Comparison of ENCODE assay signal across 1 cellular context in genomic region chr9:89318123-89319014, GRCh38.
A peak's percentile ranks its signal among the peaks of the same experiment; 100 is the strongest.
TF ChIP-seq lines count a peak whose summit lies in the region.

TSS of gene SECISBP2 (plus strand) at chr9:89318500. CDS start at chr9:89318577, 77 bp downstream.

TF ChIP-seq in HepG2, 621 proteins besides CTCF, POLR2A, EP300 and RAD21 (continued from another document and continues in another):
- TF ChIP-seq ZFP82 (CRISPR knock-in tag; IDR thresholded peaks at IDR 0.05; ENCODE audit: borderline replicate concordance), result peak; percentile 84; the same call in 1 of the 2 replicates
- TF ChIP-seq NR1H2 (CRISPR knock-in tag; IDR thresholded peaks at IDR 0.05; ENCODE audit: borderline replicate concordance, low read depth), result peak; percentile 68; the same call in 1 of the 2 replicates
- peak; percentile 86 for TF ChIP-seq BORCS8-MEF2B (CRISPR knock-in tag; IDR thresholded peaks at IDR 0.05)
- TF ChIP-seq ADNP (CRISPR knock-in tag; IDR thresholded peaks at IDR 0.05), result no peak
- TF ChIP-seq ZBTB38 (CRISPR knock-in tag; IDR thresholded peaks at IDR 0.05), result peak; percentile 88
- peak; percentile 95; the same call in 1 of the 2 replicates for TF ChIP-seq ZFP90 (CRISPR knock-in tag; IDR thresholded peaks at IDR 0.05; ENCODE audit: borderline replicate concordance)
- peak; percentile 91 for TF ChIP-seq ZNF841 (CRISPR knock-in tag; IDR thresholded peaks at IDR 0.05; ENCODE audit: borderline replicate concordance)
- peak; percentile 41; the same call in 1 of the 2 replicates for TF ChIP-seq ZKSCAN8 (CRISPR knock-in tag; IDR thresholded peaks at IDR 0.05; ENCODE audit: borderline replicate concordance)
- TF ChIP-seq NCOA1 (CRISPR knock-in tag; IDR thresholded peaks at IDR 0.05), result peak; percentile 95
- TF ChIP-seq TRIM24 (CRISPR knock-in tag; IDR thresholded peaks at IDR 0.05), result no peak
- TF ChIP-seq, protein P1, sequence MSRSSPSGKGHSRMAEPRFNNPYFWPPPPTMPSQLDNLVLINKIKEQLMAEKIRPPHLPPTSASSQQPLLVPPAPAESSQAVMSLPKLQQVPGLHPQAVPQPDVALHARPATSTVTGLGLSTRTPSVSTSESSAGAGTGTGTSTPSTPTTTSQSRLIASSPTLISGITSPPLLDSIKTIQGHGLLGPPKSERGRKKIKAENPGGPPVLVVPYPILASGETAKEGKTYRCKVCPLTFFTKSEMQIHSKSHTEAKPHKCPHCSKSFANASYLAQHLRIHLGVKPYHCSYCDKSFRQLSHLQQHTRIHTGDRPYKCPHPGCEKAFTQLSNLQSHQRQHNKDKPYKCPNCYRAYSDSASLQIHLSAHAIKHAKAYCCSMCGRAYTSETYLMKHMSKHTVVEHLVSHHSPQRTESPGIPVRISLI (CRISPR knock-in tag; IDR thresholded peaks at IDR 0.05; ENCODE audit: borderline replicate concordance), result no peak
- no peak for TF ChIP-seq KDM4B (CRISPR knock-in tag; IDR thresholded peaks at IDR 0.05)
- no peak for TF ChIP-seq ZNF296 (CRISPR knock-in tag; conservative IDR thresholded peaks at IDR 0.05)
- TF ChIP-seq SP1 (IDR thresholded peaks at IDR 0.05), result no peak
- TF ChIP-seq SP1 (CRISPR knock-in tag; IDR thresholded peaks at IDR 0.05), result peak; percentile 95
- 0 out of 2 replicates have a peak, but pooled peaks have one; percentile 82 for TF ChIP-seq ZSCAN20 (CRISPR knock-in tag; IDR thresholded peaks at IDR 0.05; ENCODE audit: borderline replicate concordance)
- TF ChIP-seq ZKSCAN1 (IDR thresholded peaks at IDR 0.05; ENCODE audit: low read length), result no peak
- peak; percentile 47 for TF ChIP-seq FOXA3 (CRISPR knock-in tag; IDR thresholded peaks at IDR 0.05)
- TF ChIP-seq ZFP62 (CRISPR knock-in tag; IDR thresholded peaks at IDR 0.05), result 0 out of 2 replicates have a peak, but pooled peaks have one; percentile 16
- peak; percentile 27 for TF ChIP-seq ZNF556 (CRISPR knock-in tag; IDR thresholded peaks at IDR 0.05; ENCODE audit: borderline replicate concordance)
- peak; percentile 88 for TF ChIP-seq ZNF589 (CRISPR knock-in tag; conservative IDR thresholded peaks at IDR 0.05)
- peak; percentile 6; the same call in 1 of the 2 replicates for TF ChIP-seq TEAD2 (CRISPR knock-in tag; IDR thresholded peaks at IDR 0.05)
- TF ChIP-seq SOX5 (CRISPR knock-in tag; IDR thresholded peaks at IDR 0.05; ENCODE audit: borderline replicate concordance), result peak; percentile 27; the same call in 1 of the 2 replicates
- TF ChIP-seq, protein P2, sequence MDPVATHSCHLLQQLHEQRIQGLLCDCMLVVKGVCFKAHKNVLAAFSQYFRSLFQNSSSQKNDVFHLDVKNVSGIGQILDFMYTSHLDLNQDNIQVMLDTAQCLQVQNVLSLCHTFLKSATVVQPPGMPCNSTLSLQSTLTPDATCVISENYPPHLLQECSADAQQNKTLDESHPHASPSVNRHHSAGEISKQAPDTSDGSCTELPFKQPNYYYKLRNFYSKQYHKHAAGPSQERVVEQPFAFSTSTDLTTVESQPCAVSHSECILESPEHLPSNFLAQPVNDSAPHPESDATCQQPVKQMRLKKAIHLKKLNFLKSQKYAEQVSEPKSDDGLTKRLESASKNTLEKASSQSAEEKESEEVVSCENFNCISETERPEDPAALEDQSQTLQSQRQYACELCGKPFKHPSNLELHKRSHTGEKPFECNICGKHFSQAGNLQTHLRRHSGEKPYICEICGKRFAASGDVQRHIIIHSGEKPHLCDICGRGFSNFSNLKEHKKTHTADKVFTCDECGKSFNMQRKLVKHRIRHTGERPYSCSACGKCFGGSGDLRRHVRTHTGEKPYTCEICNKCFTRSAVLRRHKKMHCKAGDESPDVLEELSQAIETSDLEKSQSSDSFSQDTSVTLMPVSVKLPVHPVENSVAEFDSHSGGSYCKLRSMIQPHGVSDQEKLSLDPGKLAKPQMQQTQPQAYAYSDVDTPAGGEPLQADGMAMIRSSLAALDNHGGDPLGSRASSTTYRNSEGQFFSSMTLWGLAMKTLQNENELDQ (CRISPR knock-in tag; IDR thresholded peaks at IDR 0.05; ENCODE audit: borderline replicate concordance), result no peak
- TF ChIP-seq TAF15 (IDR thresholded peaks at IDR 0.05; ENCODE audit: low read depth, low read length, poor library complexity, severe bottlenecking), result no peak
- TF ChIP-seq, protein P3, sequence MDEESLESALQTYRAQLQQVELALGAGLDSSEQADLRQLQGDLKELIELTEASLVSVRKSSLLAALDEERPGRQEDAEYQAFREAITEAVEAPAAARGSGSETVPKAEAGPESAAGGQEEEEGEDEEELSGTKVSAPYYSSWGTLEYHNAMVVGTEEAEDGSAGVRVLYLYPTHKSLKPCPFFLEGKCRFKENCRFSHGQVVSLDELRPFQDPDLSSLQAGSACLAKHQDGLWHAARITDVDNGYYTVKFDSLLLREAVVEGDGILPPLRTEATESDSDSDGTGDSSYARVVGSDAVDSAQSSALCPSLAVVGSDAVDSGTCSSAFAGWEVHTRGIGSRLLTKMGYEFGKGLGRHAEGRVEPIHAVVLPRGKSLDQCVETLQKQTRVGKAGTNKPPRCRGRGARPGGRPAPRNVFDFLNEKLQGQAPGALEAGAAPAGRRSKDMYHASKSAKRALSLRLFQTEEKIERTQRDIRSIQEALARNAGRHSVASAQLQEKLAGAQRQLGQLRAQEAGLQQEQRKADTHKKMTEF (CRISPR knock-in tag; IDR thresholded peaks at IDR 0.05), result peak; percentile 98
- 0 out of 2 replicates have a peak, but pooled peaks have one; percentile 7 for TF ChIP-seq HMG20A (CRISPR knock-in tag; IDR thresholded peaks at IDR 0.05; ENCODE audit: borderline replicate concordance)
- peak; percentile 98 for TF ChIP-seq GATAD1 (CRISPR knock-in tag; IDR thresholded peaks at IDR 0.05)
- TF ChIP-seq NPAS2 (CRISPR knock-in tag; IDR thresholded peaks at IDR 0.05; ENCODE audit: borderline replicate concordance), result no peak
- peak; percentile 98 for TF ChIP-seq KMT2B (CRISPR knock-in tag; IDR thresholded peaks at IDR 0.05)
- TF ChIP-seq ZSCAN29 (CRISPR knock-in tag; conservative IDR thresholded peaks at IDR 0.05), result no peak; the same call in 1 of the 2 replicates
- TF ChIP-seq REST (IDR thresholded peaks at IDR 0.05; ENCODE audit: borderline replicate concordance in 1 of 2, low read depth in 1 of 2, low read length in 2 of 2), result peak in 1 of 2 experiments; percentile 14; a peak in 1 of 4 replicates
- TF ChIP-seq, protein P4, sequence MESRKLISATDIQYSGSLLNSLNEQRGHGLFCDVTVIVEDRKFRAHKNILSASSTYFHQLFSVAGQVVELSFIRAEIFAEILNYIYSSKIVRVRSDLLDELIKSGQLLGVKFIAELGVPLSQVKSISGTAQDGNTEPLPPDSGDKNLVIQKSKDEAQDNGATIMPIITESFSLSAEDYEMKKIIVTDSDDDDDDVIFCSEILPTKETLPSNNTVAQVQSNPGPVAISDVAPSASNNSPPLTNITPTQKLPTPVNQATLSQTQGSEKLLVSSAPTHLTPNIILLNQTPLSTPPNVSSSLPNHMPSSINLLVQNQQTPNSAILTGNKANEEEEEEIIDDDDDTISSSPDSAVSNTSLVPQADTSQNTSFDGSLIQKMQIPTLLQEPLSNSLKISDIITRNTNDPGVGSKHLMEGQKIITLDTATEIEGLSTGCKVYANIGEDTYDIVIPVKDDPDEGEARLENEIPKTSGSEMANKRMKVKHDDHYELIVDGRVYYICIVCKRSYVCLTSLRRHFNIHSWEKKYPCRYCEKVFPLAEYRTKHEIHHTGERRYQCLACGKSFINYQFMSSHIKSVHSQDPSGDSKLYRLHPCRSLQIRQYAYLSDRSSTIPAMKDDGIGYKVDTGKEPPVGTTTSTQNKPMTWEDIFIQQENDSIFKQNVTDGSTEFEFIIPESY (CRISPR knock-in tag; IDR thresholded peaks at IDR 0.05), result peak; percentile 46; the same call in 1 of the 2 replicates
- peak; percentile 62; the same call in 1 of the 2 replicates for TF ChIP-seq HOXD1 (CRISPR knock-in tag; IDR thresholded peaks at IDR 0.05)
- peak; percentile 99 for TF ChIP-seq MAX (IDR thresholded peaks at IDR 0.05)
- no peak for TF ChIP-seq ZNF251 (CRISPR knock-in tag; IDR thresholded peaks at IDR 0.05)
- no peak for TF ChIP-seq ZNF260 (CRISPR knock-in tag; IDR thresholded peaks at IDR 0.05; ENCODE audit: borderline replicate concordance, low read depth)
- TF ChIP-seq GATA4 (IDR thresholded peaks at IDR 0.05; ENCODE audit: borderline replicate concordance, low read depth), result no peak
- TF ChIP-seq SP2 (CRISPR knock-in tag; IDR thresholded peaks at IDR 0.05), result peak; percentile 95
- TF ChIP-seq, protein P5, sequence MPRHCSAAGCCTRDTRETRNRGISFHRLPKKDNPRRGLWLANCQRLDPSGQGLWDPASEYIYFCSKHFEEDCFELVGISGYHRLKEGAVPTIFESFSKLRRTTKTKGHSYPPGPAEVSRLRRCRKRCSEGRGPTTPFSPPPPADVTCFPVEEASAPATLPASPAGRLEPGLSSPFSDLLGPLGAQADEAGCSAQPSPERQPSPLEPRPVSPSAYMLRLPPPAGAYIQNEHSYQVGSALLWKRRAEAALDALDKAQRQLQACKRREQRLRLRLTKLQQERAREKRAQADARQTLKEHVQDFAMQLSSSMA (CRISPR knock-in tag; IDR thresholded peaks at IDR 0.05), result peak; percentile 91
- peak; percentile 52 for TF ChIP-seq ZNF614 (CRISPR knock-in tag; IDR thresholded peaks at IDR 0.05; ENCODE audit: borderline replicate concordance)
- TF ChIP-seq RARA (CRISPR knock-in tag; IDR thresholded peaks at IDR 0.05), result peak; percentile 31
- no peak for TF ChIP-seq ZNF75D (CRISPR knock-in tag; IDR thresholded peaks at IDR 0.05; ENCODE audit: borderline replicate concordance)
- TF ChIP-seq, protein P6, sequence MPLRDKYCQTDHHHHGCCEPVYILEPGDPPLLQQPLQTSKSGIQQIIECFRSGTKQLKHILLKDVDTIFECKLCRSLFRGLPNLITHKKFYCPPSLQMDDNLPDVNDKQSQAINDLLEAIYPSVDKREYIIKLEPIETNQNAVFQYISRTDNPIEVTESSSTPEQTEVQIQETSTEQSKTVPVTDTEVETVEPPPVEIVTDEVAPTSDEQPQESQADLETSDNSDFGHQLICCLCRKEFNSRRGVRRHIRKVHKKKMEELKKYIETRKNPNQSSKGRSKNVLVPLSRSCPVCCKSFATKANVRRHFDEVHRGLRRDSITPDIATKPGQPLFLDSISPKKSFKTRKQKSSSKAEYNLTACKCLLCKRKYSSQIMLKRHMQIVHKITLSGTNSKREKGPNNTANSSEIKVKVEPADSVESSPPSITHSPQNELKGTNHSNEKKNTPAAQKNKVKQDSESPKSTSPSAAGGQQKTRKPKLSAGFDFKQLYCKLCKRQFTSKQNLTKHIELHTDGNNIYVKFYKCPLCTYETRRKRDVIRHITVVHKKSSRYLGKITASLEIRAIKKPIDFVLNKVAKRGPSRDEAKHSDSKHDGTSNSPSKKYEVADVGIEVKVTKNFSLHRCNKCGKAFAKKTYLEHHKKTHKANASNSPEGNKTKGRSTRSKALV (CRISPR knock-in tag; IDR thresholded peaks at IDR 0.05), result peak; percentile 72; the same call in 1 of the 2 replicates
- no peak; the same call in none of the 2 replicates for TF ChIP-seq ZNF598 (CRISPR knock-in tag; IDR thresholded peaks at IDR 0.05; ENCODE audit: borderline replicate concordance)
- TF ChIP-seq DZIP1 (CRISPR knock-in tag; IDR thresholded peaks at IDR 0.05), result peak; percentile 59; the same call in 1 of the 2 replicates
- TF ChIP-seq HOXA3 (CRISPR knock-in tag; IDR thresholded peaks at IDR 0.05), result peak; percentile 96
- peak; percentile 65; the same call in 1 of the 2 replicates for TF ChIP-seq ZNF816 (CRISPR knock-in tag; IDR thresholded peaks at IDR 0.05; ENCODE audit: borderline replicate concordance)
- peak; percentile 84 for TF ChIP-seq MAZ (IDR thresholded peaks at IDR 0.05; ENCODE audit: borderline replicate concordance, low read depth, low read length)
- peak; percentile 90 for TF ChIP-seq MAZ (CRISPR knock-in tag; IDR thresholded peaks at IDR 0.05; ENCODE audit: low read depth)
- no peak for TF ChIP-seq ATAD3A (CRISPR knock-in tag; IDR thresholded peaks at IDR 0.05)
- peak; percentile 62; the same call in 1 of the 2 replicates for TF ChIP-seq GTF2F1 (IDR thresholded peaks at IDR 0.05; ENCODE audit: low read length)
- peak; percentile 81; the same call in 1 of the 2 replicates for TF ChIP-seq MATR3 (CRISPR knock-in tag; IDR thresholded peaks at IDR 0.05)
- TF ChIP-seq SIX4 (CRISPR knock-in tag; IDR thresholded peaks at IDR 0.05), result peak; percentile 32; the same call in 1 of the 2 replicates
